ENCODE assay signal across 14 cellular contexts in genomic region chr6:47169785-47170685, GRCh38.
DNase-seq lines count a peak whose midpoint lies in the region; ATAC-seq and TF ChIP-seq lines count a peak whose summit lies in the region.
"Had no signal": no experiment of that assay in that cellular context is flagged by ENCODE, and none has a peak within 500 bp of the region (broad histone marks: within the 10 kb centered on the region; RNA-seq: fewer than 3 reads in every experiment).

No MANE protein-coding gene starts in this region.

- DNase-seq in NCI-H226: peak; percentile 63
- DNase-seq in epithelial cell of prostate (ENCODE audit: low read depth, low spot score): peak; percentile 92
- no peak for DNase-seq in right lobe of liver
- no peak for DNase-seq in hippocampal formation (lab: John Stamatoyannopoulos, UW)
- no peak for DNase-seq in activated CD4-positive, alpha-beta T cell treated with anti-CD3 and anti-CD28 coated beads for 4 hours
- DNase-seq in D341Med (ENCODE audit: low spot score): no peak
- no peak for DNase-seq in DMS153 treated with DMSO at 0.1 percent for 48 hours (lab: John Stamatoyannopoulos, UW; ENCODE audit: unreplicated experiment)
- DNase-seq: activated CD4-positive, alpha-beta T cell treated with anti-CD3 and anti-CD28 coated beads, Interleukin-2, amount 50 U/mL, for 4 hours; activated naive CD4-positive, alpha-beta T cell treated with anti-CD3 and anti-CD28 coated beads, Interleukin-2, amount 50 U/mL, for 16 hours; stimulated activated CD4-positive, alpha-beta T cell treated with anti-CD3 and anti-CD28 coated beads, Interleukin-2, amount 100 ng/mL, for 24 hours; stimulated activated naive CD8-positive, alpha-beta T cell treated with anti-CD3 and anti-CD28 coated beads, Interleukin-15, Interleukin-2, amounts not matched to agents 100 U/mL and 50 U/mL, for 24 hours; SW 1271 had no signal

- no peaks in the 10 kb centered on the region for H4K20me1 ChIP-seq in BLaER1 treated with 17β-estradiol and CSF1 and Interleukin-3, amounts not matched to agents 10 nM and 100 nM

- 57% methylated on average over 2 of the region's 2 CpGs for WGBS in right lobe of liver (ENCODE audit: insufficient coverage, low coverage, low lambda C conversion rate, missing lambda C conversion rate)

- no peak overlapping the region for H3K4me3 ChIP-seq in BLaER1 treated with 17β-estradiol and CSF1 and Interleukin-3, amounts not matched to agents 10 nM and 100 nM
- no peak overlapping the region for H3K4me3 ChIP-seq in right lobe of liver
- H3K4me3 ChIP-seq: HAP-1 had no signal

- H3K27ac ChIP-seq in BLaER1 treated with 17β-estradiol and CSF1 and Interleukin-3, amounts not matched to agents 10 nM and 100 nM: peak overlapping the region in 4 of 11 experiments; percentile 3 to 46 (median 14); a peak in 6 of 22 replicates
- H3K27ac ChIP-seq in epithelial cell of prostate (peak overlapping the region; percentile 88), right lobe of liver (no peak overlapping the region)

- intact Hi-C loops in right lobe of liver (cut with DNase I): no loop called here

- no peak for TF ChIP-seq CTCF in right lobe of liver (IDR thresholded peaks at IDR 0.05)

- 0 out of 22 replicates have a peak, but pooled peaks cover 0 to under 1% (median 0%) of the 10 kb centered on the region in 11 experiments for H3K9me3 ChIP-seq in BLaER1 treated with 17β-estradiol and CSF1 and Interleukin-3, amounts not matched to agents 10 nM and 100 nM (replicated peaks in 1 of 11)
- no peaks in the 10 kb centered on the region for H3K9me3 ChIP-seq in right lobe of liver
- H3K9me3 ChIP-seq: HAP-1 had no signal

- TF ChIP-seq POLR2A in right lobe of liver (IDR thresholded peaks at IDR 0.05): no peak

- H3K36me3 ChIP-seq in BLaER1 treated with 17β-estradiol and CSF1 and Interleukin-3, amounts not matched to agents 10 nM and 100 nM: no peaks in the 10 kb centered on the region
- H3K36me3 ChIP-seq in right lobe of liver: no peaks in the 10 kb centered on the region
- H3K36me3 ChIP-seq: HAP-1 had no signal

- ATAC-seq in right lobe of liver: peak in 3 of 4 donors; percentile 15 to 41 (median 38)
- ATAC-seq: stimulated activated naive CD8-positive, alpha-beta T cell treated with anti-CD3 and anti-CD28 coated beads, Interleukin-15, Interleukin-2, amounts not matched to agents 100 U/mL and 50 U/mL, for 24 hours had no signal

- H3K4me1 ChIP-seq in BLaER1 treated with 17β-estradiol and CSF1 and Interleukin-3, amounts not matched to agents 10 nM and 100 nM: peaks cover 23 to 58% (median 31%) of the 10 kb centered on the region in 10 experiments
- no peaks in the 10 kb centered on the region for H3K4me1 ChIP-seq in right lobe of liver
- H3K4me1 ChIP-seq: HAP-1 had no signal

- no peak overlapping the region for H3K9ac ChIP-seq in BLaER1 treated with 17β-estradiol and CSF1 and Interleukin-3, amounts not matched to agents 10 nM and 100 nM

- no peaks in the 10 kb centered on the region for H3K27me3 ChIP-seq in BLaER1 treated with 17β-estradiol and CSF1 and Interleukin-3, amounts not matched to agents 10 nM and 100 nM
- H3K27me3 ChIP-seq in right lobe of liver: no peaks in the 10 kb centered on the region

- H3K4me2 ChIP-seq in BLaER1 treated with 17β-estradiol and CSF1 and Interleukin-3, amounts not matched to agents 10 nM and 100 nM: peak overlapping the region; percentile 0 to 63 (median 30); a peak in 18 of 22 replicates

Comparison
In these comparisons a context has a peak if more than half of its experiments do, and no peak if none do; other contexts are left out.
1. DNase-seq: peak in NCI-H226 (single experiment) and epithelial cell of prostate (single experiment); none in right lobe of liver (0 of 3), hippocampal formation (0 of 2), activated CD4-positive, alpha-beta T cell treated with anti-CD3 and anti-CD28 coated beads for 4 hours (0 of 2), D341Med (single experiment) and DMS153 treated with DMSO at 0.1 percent for 48 hours (single experiment).